ENCODE assay signal across 22 cellular contexts in genomic region chr2:8640498-8640897, GRCh38. TPM values are rescaled to one million over a fixed set of nuclear protein-coding genes. Genes with fewer than 3 reads are reported as not detected.
DNase-seq lines count a peak whose midpoint lies in the region; ATAC-seq, FAIRE-seq and TF ChIP-seq lines count a peak whose summit lies in the region.
"Had no signal": no experiment of that assay in that cellular context is flagged by ENCODE, and none has a peak within 500 bp of the region (broad histone marks: within the 10 kb centered on the region; RNA-seq: fewer than 3 reads in every experiment).

No MANE protein-coding gene starts in this region.

- no peak overlapping the region for H3K56ac ChIP-seq in H1 (replicated peaks; ENCODE audit: insufficient read length, low read depth, low read length)

- no peak overlapping the region for H3K23ac ChIP-seq in H1 (ENCODE audit: insufficient read length)

- H3K4ac ChIP-seq in H1 (replicated peaks; ENCODE audit: insufficient read length, low read depth, low read length), result no peak overlapping the region

- TF ChIP-seq POLR2A in H1 (IDR thresholded peaks at IDR 0.05; ENCODE audit: control extremely low read depth in 1 of 2, low read depth in 2 of 2, low read length in 2 of 2) (no peak), spleen (IDR thresholded peaks at IDR 0.05) (no peak), GM18505 (IDR thresholded peaks at IDR 0.05; ENCODE audit: borderline replicate concordance, extremely low read depth, insufficient read depth, insufficient read length) (no peak), uterus (IDR thresholded peaks at IDR 0.05) (no peak)

- H3K4me2 ChIP-seq in H1 (ENCODE audit: insufficient read depth in 1 of 2, low read depth in 2 of 2, low read length in 2 of 2) (no peak overlapping the region), osteoblast (ENCODE audit: insufficient read depth, low read length) (no peak overlapping the region)

- peak overlapping the region; percentile 24 for H2BK120ac ChIP-seq in H1 (replicated peaks; ENCODE audit: low read depth, low read length)

- no peak overlapping the region for H3K9ac ChIP-seq in H1 (replicated peaks in 1 of 4; ENCODE audit: extremely low read depth in 1 of 4, low read depth in 3 of 4, low read length in 3 of 4)

- no peak for ATAC-seq in GM18505 (IDR thresholded peaks at IDR 0.05; ENCODE audit: unreplicated experiment)
- ATAC-seq: GM23338 had no signal

- H3K27me3 ChIP-seq in bronchial epithelial cell (ENCODE audit: control insufficient read depth, insufficient read depth, low read length) (peaks cover 3% of the 10 kb centered on the region), H1 (replicated peaks in 1 of 4; ENCODE audit: control insufficient read depth in 3 of 4, extremely low read depth in 1 of 4, insufficient read depth in 3 of 4, low read length in 3 of 4) (peaks cover 1 to 8% (median 5%) of the 10 kb centered on the region in 4 experiments; a peak in 5 of 7 replicates), osteoblast (ENCODE audit: insufficient read depth, low read length) (no peaks in the 10 kb centered on the region), spleen (replicated peaks in 1 of 7) (no peaks in the 10 kb centered on the region), uterus (no peaks in the 10 kb centered on the region)
- H3K27me3 ChIP-seq: BE2C had no signal

- no peaks in the 10 kb centered on the region for H4K20me1 ChIP-seq in H1 (replicated peaks in 1 of 2; ENCODE audit: control insufficient read depth in 1 of 2, insufficient read depth in 2 of 2, low read length in 2 of 2)
- no peaks in the 10 kb centered on the region for H4K20me1 ChIP-seq in osteoblast (ENCODE audit: insufficient read depth, low read length)

- H3K4me1 ChIP-seq in H1 (replicated peaks in 1 of 4; ENCODE audit: control insufficient read depth in 3 of 4, insufficient read depth in 4 of 4, low read length in 3 of 4) (peaks cover 13 to 45% (median 25%) of the 10 kb centered on the region in 4 experiments), osteoblast (ENCODE audit: insufficient read depth, low read length) (peaks cover 9% of the 10 kb centered on the region), spleen (peaks cover 0 to 40% (median 12%) of the 10 kb centered on the region in 6 donors), uterus (peaks cover 0 to 12% of the 10 kb centered on the region in 2 donors)
- H3K4me1 ChIP-seq: BE2C had no signal

- H3K4me3 ChIP-seq in bronchial epithelial cell (ENCODE audit: low read depth, low read length), result no peak overlapping the region
- no peak overlapping the region for H3K4me3 ChIP-seq in H1 (ENCODE audit: extremely low read depth in 1 of 4, insufficient read depth in 2 of 4, low read depth in 3 of 4, low read length in 4 of 4)
- no peak overlapping the region for H3K4me3 ChIP-seq in osteoblast (ENCODE audit: insufficient read depth, low read length)
- H3K4me3 ChIP-seq in spleen, result no peak overlapping the region
- H3K4me3 ChIP-seq in uterus, result no peak overlapping the region
- H3K4me3 ChIP-seq: GM23338 had no signal

- H3K36me3 ChIP-seq in bronchial epithelial cell (ENCODE audit: control insufficient read depth, insufficient read depth, low read length) (no peaks in the 10 kb centered on the region), H1 (ENCODE audit: control insufficient read depth in 2 of 4, insufficient read depth in 4 of 4, low read length in 3 of 4) (no peaks in the 10 kb centered on the region), osteoblast (ENCODE audit: insufficient read depth, low read length) (no peaks in the 10 kb centered on the region), spleen (no peaks in the 10 kb centered on the region), uterus (no peaks in the 10 kb centered on the region)
- H3K36me3 ChIP-seq: BE2C had no signal

- no peaks in the 10 kb centered on the region for H3K23me2 ChIP-seq in H1 (ENCODE audit: low read depth, low read length)

- H4K91ac ChIP-seq in H1 (replicated peaks; ENCODE audit: insufficient read length, low read length), result peak overlapping the region; percentile 11

- POLR2A ChIA-PET in H1 (lab: Charles Lee; ENCODE audit: partially characterized antibody), result interaction anchor here (1.9 to 3.1 kb wide), 2 partner anchors 19 to 40 kb away, joined by 3 to 23 read pairs; partner anchors contain the start of gene ID2

- H4K8ac ChIP-seq in H1 (ENCODE audit: extremely low read depth, insufficient read depth, low read length), result no peak overlapping the region

- H3K18ac ChIP-seq in H1 (ENCODE audit: extremely low read depth, low read length), result peak overlapping the region; percentile 19; the same call in 1 of the 2 replicates

- WGBS in H1 (ENCODE audit: extremely low coverage in 1 of 2, insufficient coverage in 1 of 2, insufficient read length in 1 of 2, insufficient replicate concordance in 2 of 2, low coverage in 1 of 2, low lambda C conversion rate in 2 of 2, missing lambda C conversion rate in 1 of 2), 2 experiments, result 93% methylated on average over 8 of the region's 8 CpGs; no CpG with 5 or more reads in 1 of the 2 experiments
- 94 to 97% (median 95%) methylated on average over 8 of the region's 8 CpGs for WGBS in spleen, 5 donors

- H3K79me1 ChIP-seq in H1 (ENCODE audit: low read depth, low read length), result no peaks in the 10 kb centered on the region

- no peak overlapping the region for H2BK20ac ChIP-seq in H1 (ENCODE audit: low read length)

- no peak for TF ChIP-seq CTCF in bronchial epithelial cell (IDR thresholded peaks at IDR 0.05; ENCODE audit: insufficient read depth, low read length, severe bottlenecking)
- no peak for TF ChIP-seq CTCF in H1 (IDR thresholded peaks at IDR 0.05; ENCODE audit: control extremely low read depth in 1 of 3, insufficient read depth in 1 of 3, low read depth in 1 of 3, low read length in 3 of 3)
- no peak for TF ChIP-seq CTCF in osteoblast (IDR thresholded peaks at IDR 0.05; ENCODE audit: extremely low read depth, low read depth, low read length)
- no peak for TF ChIP-seq CTCF in spleen (IDR thresholded peaks at IDR 0.05 in 8 of 11, conservative IDR thresholded peaks at IDR 0.05 in 3 of 11)
- TF ChIP-seq CTCF in uterus (IDR thresholded peaks at IDR 0.05), result no peak

- FAIRE-seq in bronchial epithelial cell (lab: Jason Lieb, UNC) (peak; percentile 23), H1 (lab: Jason Lieb, UNC) (no peak)
- FAIRE-seq: A204.1, D721Med, G401.6, GM12891, GM18507, HTR-8/SVneo had no signal

- H4K5ac ChIP-seq in H1 (ENCODE audit: insufficient read length, low read depth, low read length), result no peak overlapping the region

- CTCF ChIA-PET in H1 (lab: Charles Lee; ENCODE audit: partially characterized antibody), result interaction anchor here (1.2 kb wide), 1 partner anchor 37 kb away, joined by 3 read pairs; no protein-coding TSS in a partner anchor

- H2BK15ac ChIP-seq in H1 (ENCODE audit: low read length), result no peak overlapping the region

- no peak overlapping the region for H2AFZ ChIP-seq in H1 (ENCODE audit: low read length)
- no peak overlapping the region for H2AFZ ChIP-seq in osteoblast (ENCODE audit: low read length)
- H2AFZ ChIP-seq: GM23338 had no signal

- H2BK12ac ChIP-seq in H1 (ENCODE audit: low read depth, low read length), result no peak overlapping the region

- no peak overlapping the region for H3K14ac ChIP-seq in H1 (ENCODE audit: insufficient read length)

- no peak for TF ChIP-seq EP300 in H1 (IDR thresholded peaks at IDR 0.05; ENCODE audit: borderline replicate concordance in 1 of 2, low read depth in 2 of 2, low read length in 2 of 2)

- no peak overlapping the region for H3K27ac ChIP-seq in H1 (ENCODE audit: low read depth, low read length)
- no peak overlapping the region for H3K27ac ChIP-seq in osteoblast (ENCODE audit: low read depth, low read length)
- no peak overlapping the region for H3K27ac ChIP-seq in spleen
- no peak overlapping the region for H3K27ac ChIP-seq in uterus

- H3K9me3 ChIP-seq in H1 (ENCODE audit: insufficient read depth in 2 of 2, low read depth in 1 of 2, low read length in 1 of 2) (peaks cover 0 to under 1% of the 10 kb centered on the region in 2 experiments; a peak in 1 of 4 replicates), osteoblast (ENCODE audit: low read depth, low read length) (no peaks in the 10 kb centered on the region), spleen (no peaks in the 10 kb centered on the region), uterus (no peaks in the 10 kb centered on the region)
- H3K9me3 ChIP-seq: BE2C had no signal

- DNase-seq in bronchial epithelial cell (ENCODE audit: low read depth), result no peak
- no peak for DNase-seq in H1 (ENCODE audit: low read depth in 1 of 2, low spot score in 2 of 2)
- DNase-seq in osteoblast (ENCODE audit: insufficient read length, low spot score, missing footprints), result peak; percentile 36
- peak; percentile 62 for DNase-seq in spleen
- no peak for DNase-seq in NCI-H1048 (lab: John Stamatoyannopoulos, UW)
- no peak for DNase-seq in uterus
- DNase-seq: ACHN; BE2C; C1 segment of cervical spinal cord; CD4-positive, CD25-positive, alpha-beta regulatory T cell; CD8-positive, alpha-beta memory T cell; COR-L47; H7; IMR-90 had no signal

- no peak overlapping the region for H2BK5ac ChIP-seq in H1 (ENCODE audit: low read depth, low read length)

- no peaks in the 10 kb centered on the region for H3K79me2 ChIP-seq in H1 (ENCODE audit: control insufficient read depth in 1 of 2, insufficient read depth in 2 of 2, low read length in 2 of 2)
- no peaks in the 10 kb centered on the region for H3K79me2 ChIP-seq in osteoblast (ENCODE audit: insufficient read depth, low read length)

- intact Hi-C loops in spleen (cut with DNase I; ENCODE audit: low total_unique reads), result no loop called here
- intact Hi-C loops in uterus (cut with DNase I; ENCODE audit: low total_unique reads), result no loop called here

- TF ChIP-seq RAD21 in H1 (IDR thresholded peaks at IDR 0.05 in 1 of 2, conservative IDR thresholded peaks at IDR 0.05 in 1 of 2; ENCODE audit: low read depth in 2 of 2, low read length in 2 of 2), result no peak

- no peak overlapping the region for H2AK5ac ChIP-seq in H1 (ENCODE audit: low read depth, low read length)

TF ChIP-seq in H1, 55 proteins besides CTCF, POLR2A, EP300 and RAD21 (continues in another document):
- TF ChIP-seq BRCA1 (IDR thresholded peaks at IDR 0.05; ENCODE audit: low read depth, low read length), result no peak
- TF ChIP-seq TEAD4 (IDR thresholded peaks at IDR 0.05; ENCODE audit: low read depth, low read length), result no peak
- no peak for TF ChIP-seq CREB1 (IDR thresholded peaks at IDR 0.05)

RNA-seq across cellular contexts. Expression of gene ID2, which starts 41.4 kb away (rescaled TPM):
- total RNA-seq in bronchial epithelial cell, result 3.7 and 11.6 TPM in 2 replicates
- total RNA-seq in H1 (2021; fragmentation: NEBNext Ultra II Directional; extraction: Animal tissue kit (Norgen Biotek cat#: 25700)), result 36.7 and 37.1 TPM in 2 replicates
- 163 and 214 TPM in 2 replicates for polyA plus RNA-seq in H1 (2011; rRNA removed)
- 163 TPM for polyA plus RNA-seq in H1 (2011; cell fraction: cytosol; rRNA removed)
- 221 TPM for polyA plus RNA-seq in H1 (2011; cell fraction: nucleus; rRNA removed)
- 58.1 to 89.9 TPM (median 65.4 TPM) in 4 replicates for polyA plus RNA-seq in H1 (2012, experiment 1 of 2)
- polyA plus RNA-seq in H1 (2012, experiment 2 of 2), result 43.9 TPM
- 21.4 TPM for polyA plus RNA-seq in H1 (2013, experiment 1 of 2)
- 22.4 TPM for polyA plus RNA-seq in H1 (2013, experiment 2 of 2)
- polyA minus RNA-seq in H1 (2011; rRNA and poly(A)+ RNA removed), result 89.2 and 91.6 TPM in 2 replicates
- 52.3 TPM for polyA minus RNA-seq in H1 (2011; cell fraction: cytosol; rRNA and poly(A)+ RNA removed)
- polyA minus RNA-seq in H1 (2011; cell fraction: nucleus; rRNA and poly(A)+ RNA removed), result 89.9 TPM
- 139 and 168 TPM in 2 replicates for total RNA-seq in osteoblast
- 100 to 1,000 TPM in 4 of 7 donors, 10 to 100 TPM in 3; 80.4 to 343 (median 109) TPM for total RNA-seq in spleen
- polyA plus RNA-seq in spleen, result 10 to 100 TPM; 42.8 to 73.9 (median 59.7) TPM
- total RNA-seq in uterus, result 100 to 1,000 TPM in 2 of 4 donors, 10 to 100 TPM in 2; 36.9 to 341 (median 176) TPM

Comparison
In these comparisons a context has a peak if more than half of its experiments do, and no peak if none do; other contexts are left out.
1. DNase-seq: peak in osteoblast (single experiment) and spleen (single experiment); none in bronchial epithelial cell (single experiment), H1 (0 of 2), NCI-H1048 (single experiment) and uterus (0 of 2).